In the genomic region with DNA sequence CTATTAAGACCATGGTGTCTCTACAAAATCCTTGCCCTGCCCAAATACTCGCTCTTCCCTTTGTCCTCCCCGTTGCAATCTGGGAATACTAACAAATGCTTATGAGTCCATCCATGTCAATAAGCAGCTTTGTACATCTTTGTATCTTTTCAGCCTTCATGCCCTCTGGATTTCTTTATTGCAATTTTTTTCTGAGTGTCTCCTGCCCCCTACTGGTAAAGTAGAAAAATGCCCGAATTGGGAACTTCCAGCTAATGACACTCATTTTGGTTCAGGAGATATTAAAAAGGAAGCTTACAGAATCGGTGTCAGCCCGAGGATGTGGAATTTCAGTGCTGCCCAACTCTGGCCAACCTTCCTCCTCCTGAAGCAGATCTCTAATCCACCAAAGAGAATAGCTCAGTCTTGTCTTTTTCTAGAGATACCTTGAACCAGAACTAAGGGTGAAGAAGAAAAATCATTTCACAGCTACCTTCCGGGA, we compare ENCODE assay signal across 8 cellular contexts. TPM values are rescaled to one million over a fixed set of nuclear protein-coding genes. Genes with fewer than 3 reads are reported as not detected.
A peak's percentile ranks its signal among the peaks of the same experiment; 100 is the strongest.
DNase-seq lines count a peak whose midpoint lies in the region; ATAC-seq, FAIRE-seq and TF ChIP-seq lines count a peak whose summit lies in the region.

No MANE protein-coding gene starts in this region.

- H4K20me1 ChIP-seq in hepatocyte (ENCODE audit: insufficient read depth, poor library complexity, severe bottlenecking) = no peaks in the 10 kb centered on the region

- no peak for ATAC-seq in GM19452 (IDR thresholded peaks at IDR 0.05; ENCODE audit: unreplicated experiment)

- TF ChIP-seq CTCF in adrenal gland (IDR thresholded peaks at IDR 0.05) = peak; percentile 73 to 92 (median 82)
- peak; percentile 80 for TF ChIP-seq CTCF in hepatocyte (IDR thresholded peaks at IDR 0.05; ENCODE audit: poor library complexity)

- no peak overlapping the region for H3K4me2 ChIP-seq in hepatocyte

- FAIRE-seq in GM12892 (lab: Jason Lieb, UNC) = peak; percentile 33

- 26 to 31% (median 29%) methylated on average over 6 of the region's 6 CpGs for WGBS in adrenal gland, 4 donors
- WGBS in hepatocyte (ENCODE audit: low lambda C conversion rate, missing lambda C conversion rate) = 61% methylated on average over 6 of the region's 6 CpGs

- H3K9me3 ChIP-seq in adrenal gland (replicated peaks in 1 of 3) = no peaks in the 10 kb centered on the region
- no peaks in the 10 kb centered on the region for H3K9me3 ChIP-seq in hepatocyte (ENCODE audit: low read depth)

- H3K27me3 Mint-ChIP-seq in stimulated activated naive CD8-positive, alpha-beta T cell treated with anti-CD3 and anti-CD28 coated beads, Interleukin-15, Interleukin-2, amounts not matched to agents 100 ng/mL and 50 ng/mL, for 24 hours = no peaks in the 10 kb centered on the region

- H3K9me2 ChIP-seq in hepatocyte (replicated peaks; ENCODE audit: insufficient read depth) = no peaks in the 10 kb centered on the region

- H3K36me3 Mint-ChIP-seq in stimulated activated naive CD8-positive, alpha-beta T cell treated with anti-CD3 and anti-CD28 coated beads, Interleukin-15, Interleukin-2, amounts not matched to agents 100 ng/mL and 50 ng/mL, for 24 hours (ENCODE audit: low read depth) = peaks cover 59% of the 10 kb centered on the region

- H3K27me3 ChIP-seq in adrenal gland = no peaks in the 10 kb centered on the region
- no peaks in the 10 kb centered on the region for H3K27me3 ChIP-seq in hepatocyte

- peaks cover 11 to 43% of the 10 kb centered on the region in 2 donors for H3K4me1 ChIP-seq in adrenal gland (replicated peaks in 1 of 2)
- H3K4me1 ChIP-seq in hepatocyte (ENCODE audit: insufficient read depth) = no peaks in the 10 kb centered on the region

- H3K4me3 Mint-ChIP-seq in stimulated activated naive CD8-positive, alpha-beta T cell treated with anti-CD3 and anti-CD28 coated beads, Interleukin-15, Interleukin-2, amounts not matched to agents 100 ng/mL and 50 ng/mL, for 24 hours = no peak overlapping the region

- H3K36me3 ChIP-seq in adrenal gland (replicated peaks in 1 of 2) (peaks cover 0 to 93% of the 10 kb centered on the region in 2 donors), hepatocyte (replicated peaks; ENCODE audit: insufficient read depth, low read depth) (no peaks in the 10 kb centered on the region)

- H3K79me2 ChIP-seq in hepatocyte = peaks cover 3% of the 10 kb centered on the region

- H3K4me1 Mint-ChIP-seq in stimulated activated naive CD8-positive, alpha-beta T cell treated with anti-CD3 and anti-CD28 coated beads, Interleukin-15, Interleukin-2, amounts not matched to agents 100 ng/mL and 50 ng/mL, for 24 hours (ENCODE audit: low read depth) = peaks cover 55% of the 10 kb centered on the region

- DNase-seq in Ammon's horn (ENCODE audit: low spot score) (peak; percentile 64), GM12892 (ENCODE audit: insufficient read length) (no peak), NCI-H345 (lab: John Stamatoyannopoulos, UW) (peak; percentile 46), adrenal gland (peak in 4 of 7 donors; percentile 10 to 53 (median 16)), hepatocyte (ENCODE audit: low spot score) (peak; percentile 58), UCSD-AML1 (lab: John Stamatoyannopoulos, UW; ENCODE audit: unreplicated experiment) (no peak)

- no peak overlapping the region for H3K27ac ChIP-seq in adrenal gland
- no peak overlapping the region for H3K27ac ChIP-seq in hepatocyte

- H3K9me3 Mint-ChIP-seq in stimulated activated naive CD8-positive, alpha-beta T cell treated with anti-CD3 and anti-CD28 coated beads, Interleukin-15, Interleukin-2, amounts not matched to agents 100 ng/mL and 50 ng/mL, for 24 hours = no peaks in the 10 kb centered on the region

- TF ChIP-seq POLR2A in GM12892 (IDR thresholded peaks at IDR 0.05; ENCODE audit: low read depth, low read length) (no peak), adrenal gland (IDR thresholded peaks at IDR 0.05) (no peak)

- H2AFZ ChIP-seq in hepatocyte = no peak overlapping the region

- intact Hi-C loops in adrenal gland (cut with DNase I) = loop anchor here (5.0 to 10.0 kb wide), 3 partner anchors 44 to 73 kb away; partner anchors contain the start of gene SH2B3 (in 1 of the 2)

- peak overlapping the region; percentile 15 for H3K27ac Mint-ChIP-seq in stimulated activated naive CD8-positive, alpha-beta T cell treated with anti-CD3 and anti-CD28 coated beads, Interleukin-15, Interleukin-2, amounts not matched to agents 100 ng/mL and 50 ng/mL, for 24 hours

- H3K4me3 ChIP-seq in adrenal gland (no peak overlapping the region), hepatocyte (no peak overlapping the region)

RNA-seq across cellular contexts. Expression of gene SH2B3, which starts 46.0 kb away (rescaled TPM):
- 15.8 TPM for polyA plus RNA-seq in GM12892 (2012; ENCODE audit: missing spikeins)
- total RNA-seq in adrenal gland (10 to 100 TPM; 26.1 to 70.3 (median 44.6) TPM), hepatocyte (5.5 and 9.0 TPM in 2 replicates)
- polyA plus RNA-seq in adrenal gland (10 to 100 TPM in 1 of 3 donors, 1 to 10 TPM in 2; 5.8 to 14.5 (median 9.3) TPM), hepatocyte (4.7 and 5.3 TPM in 2 replicates)

Comparison
In these comparisons a context has a peak if more than half of its experiments do, and no peak if none do; other contexts are left out.
1. DNase-seq: peak in Ammon's horn (single experiment), NCI-H345 (single experiment), adrenal gland (4 of 7) and hepatocyte (single experiment); none in GM12892 (single experiment) and UCSD-AML1 (single experiment).